ENCODE assay signal across 13 cellular contexts in the genomic region with DNA sequence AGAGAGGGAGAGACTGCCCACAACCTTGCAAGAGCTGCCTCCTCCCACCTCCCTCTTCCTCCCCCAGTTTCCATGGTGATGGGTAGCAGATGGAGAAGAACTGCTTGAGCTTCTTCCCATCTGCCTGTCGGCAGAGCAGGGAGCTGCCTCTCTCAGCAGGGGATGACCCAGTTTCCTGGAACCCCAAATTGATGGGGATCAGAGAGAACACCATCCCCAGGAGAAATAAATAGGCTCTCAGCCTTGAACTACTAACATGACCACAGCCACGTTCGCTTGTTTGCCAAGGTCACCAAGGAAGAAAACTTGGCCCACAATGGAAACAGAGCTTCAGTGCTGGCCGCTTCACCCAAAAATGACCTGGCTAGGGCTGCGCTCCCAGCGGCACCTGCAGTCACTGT.
DNase-seq lines count a peak whose midpoint lies in the region; ATAC-seq and TF ChIP-seq lines count a peak whose summit lies in the region.
"Had no signal": no experiment of that assay in that cellular context is flagged by ENCODE, and none has a peak within 500 bp of the region (broad histone marks: within the 10 kb centered on the region; RNA-seq: fewer than 3 reads in every experiment).

No MANE protein-coding gene starts in this region.

- H4K91ac ChIP-seq in neuronal stem cell (ENCODE audit: low read depth, low read length, poor library complexity), result no peak overlapping the region

- peaks cover 3% of the 10 kb centered on the region for H3K79me1 ChIP-seq in neuronal stem cell (ENCODE audit: low read depth, low read length)

- H3K4me1 Mint-ChIP-seq in GM23338, result peaks cover 13% of the 10 kb centered on the region
- peaks cover 29% of the 10 kb centered on the region for H3K4me1 Mint-ChIP-seq in brain

- no peak overlapping the region for H2BK12ac ChIP-seq in neuronal stem cell (ENCODE audit: low read length)

- H3K27ac ChIP-seq in GM23338 (ENCODE audit: low read depth) (no peak overlapping the region), neuronal stem cell (replicated peaks; ENCODE audit: low read length) (no peak overlapping the region)
- H3K27ac ChIP-seq: ascending aorta had no signal

- peaks cover 71% of the 10 kb centered on the region for H3K36me3 ChIP-seq in GM23338 (ENCODE audit: insufficient read depth)
- H3K36me3 ChIP-seq in neuronal stem cell (replicated peaks in 1 of 2; ENCODE audit: control insufficient read depth in 2 of 2, insufficient read depth in 2 of 2, low read length in 2 of 2), result peaks cover 11 to 93% of the 10 kb centered on the region in 2 donors
- H3K36me3 ChIP-seq: ascending aorta had no signal

- H3K4me1 ChIP-seq in GM23338 (ENCODE audit: insufficient read depth) (peaks cover 6% of the 10 kb centered on the region), neuronal stem cell (ENCODE audit: control insufficient read depth in 2 of 2, insufficient read depth in 1 of 2, low read depth in 1 of 2, low read length in 2 of 2) (peaks cover 4 to 6% of the 10 kb centered on the region in 2 donors)
- H3K4me1 ChIP-seq: ascending aorta had no signal

- no peak overlapping the region for H4K8ac ChIP-seq in neuronal stem cell (ENCODE audit: low read depth, low read length)

- H3K27me3 ChIP-seq in GM23338 (ENCODE audit: insufficient read depth), result no peaks in the 10 kb centered on the region
- no peaks in the 10 kb centered on the region for H3K27me3 ChIP-seq in neuronal stem cell (ENCODE audit: control insufficient read depth in 3 of 3, insufficient read depth in 3 of 3, low read depth in 1 of 3, low read length in 3 of 3)
- H3K27me3 ChIP-seq: ascending aorta had no signal

- H3K23ac ChIP-seq in neuronal stem cell (ENCODE audit: low read depth, low read length, poor library complexity), result no peak overlapping the region

- no peak overlapping the region for H3K9ac ChIP-seq in neuronal stem cell (ENCODE audit: low read depth, low read length, poor library complexity)

- DNase-seq in GM23338 (ENCODE audit: low spot score) (no peak), NCI-H1694 treated with DMSO at 0.1 percent for 48 hours (lab: John Stamatoyannopoulos, UW) (peak; percentile 73), putamen (ENCODE audit: low spot score) (peak; percentile 75), neuronal stem cell (ENCODE audit: low spot score) (no peak), left colon (no peak), COR-L47 (lab: John Stamatoyannopoulos, UW) (no peak)
- DNase-seq: activated T-cell treated with anti-CD3 and anti-CD28 coated beads, Interleukin-2, amount 50 U/mL, for 48 hours; NCI-H345; SHP77 treated with DMSO at 0.1 percent for 48 hours; stimulated activated CD4-positive, alpha-beta T cell treated with anti-CD3 and anti-CD28 coated beads, Interleukin-4, amount 100 ng/mL, for 1 hour had no signal

- H3K27ac Mint-ChIP-seq in GM23338, result peak overlapping the region; percentile 78; the same call in 1 of the 2 replicates
- peak overlapping the region; percentile 0 to 97 (median 74) for H3K27ac Mint-ChIP-seq in brain
- H3K27ac Mint-ChIP-seq: progenitor cell of endocrine pancreas had no signal

- intact Hi-C loops in left colon (cut with DNase I, micrococcal nuclease), result no loop called here

- H3K4me3 ChIP-seq in GM23338 (no peak overlapping the region), neuronal stem cell (ENCODE audit: low read length in 2 of 2) (no peak overlapping the region)
- H3K4me3 ChIP-seq: ascending aorta had no signal

- no peak overlapping the region for H2BK120ac ChIP-seq in neuronal stem cell (ENCODE audit: low read depth, low read length)

- H2AFZ ChIP-seq in GM23338 (no peak overlapping the region), neuronal stem cell (ENCODE audit: low read length) (no peak overlapping the region)

- H3K9me3 Mint-ChIP-seq in GM23338 (no peaks in the 10 kb centered on the region), brain (no peaks in the 10 kb centered on the region)

- H3K36me3 Mint-ChIP-seq in GM23338 (ENCODE audit: low read depth) (peaks cover 90% of the 10 kb centered on the region), brain (peaks cover 63% of the 10 kb centered on the region)

- no peak for ATAC-seq in GM23338
- no peak for ATAC-seq in left colon

- TF ChIP-seq CTCF in GM23338 (conservative IDR thresholded peaks at IDR 0.05; ENCODE audit: low read depth in 2 of 2), result no peak
- TF ChIP-seq CTCF in brain (conservative IDR thresholded peaks at IDR 0.05), result no peak

- H4K20me1 ChIP-seq in GM23338 (replicated peaks; ENCODE audit: insufficient read depth), result peaks cover 13% of the 10 kb centered on the region

- H3K79me2 ChIP-seq in GM23338 (replicated peaks; ENCODE audit: insufficient read depth), result no peaks in the 10 kb centered on the region

- H3K27me3 Mint-ChIP-seq in GM23338 (ENCODE audit: insufficient read depth, low read depth, poor library complexity) (peaks cover 6% of the 10 kb centered on the region), brain (peaks cover 3% of the 10 kb centered on the region)

- no peaks in the 10 kb centered on the region; the same call in 1 of the 2 replicates for H3K9me2 ChIP-seq in GM23338 (ENCODE audit: insufficient read depth)

- H3K4me2 ChIP-seq in GM23338 (no peak overlapping the region), neuronal stem cell (ENCODE audit: insufficient read depth, low read length, poor library complexity, severe bottlenecking) (no peak overlapping the region)

- H3K18ac ChIP-seq in neuronal stem cell (ENCODE audit: low read length), result no peak overlapping the region

- no peak overlapping the region for H3K4ac ChIP-seq in neuronal stem cell (ENCODE audit: low read length)

- WGBS in neuronal stem cell (ENCODE audit: extremely low coverage in 2 of 2, insufficient read length in 2 of 2, insufficient replicate concordance in 1 of 2), 2 donors, result no CpG with 5 or more reads among the region's 6 CpGs

- no peak overlapping the region for H2AK5ac ChIP-seq in neuronal stem cell (ENCODE audit: low read depth, low read length)

- no peaks in the 10 kb centered on the region for H3K9me3 ChIP-seq in neuronal stem cell (replicated peaks in 1 of 2; ENCODE audit: control insufficient read depth in 2 of 2, insufficient read depth in 1 of 2, low read depth in 1 of 2, low read length in 2 of 2)
- H3K9me3 ChIP-seq: ascending aorta had no signal

- H3K4me3 Mint-ChIP-seq in GM23338 (no peak overlapping the region), brain (peak overlapping the region in 1 of 5 experiments; percentile 22)

- H3F3A ChIP-seq in GM23338 (replicated peaks; ENCODE audit: low read depth), result peaks cover 4% of the 10 kb centered on the region; the same call in 1 of the 2 replicates

- no peak overlapping the region for H2BK5ac ChIP-seq in neuronal stem cell (ENCODE audit: low read length)

- H3K14ac ChIP-seq in neuronal stem cell (ENCODE audit: low read length), result no peak overlapping the region

- H2BK15ac ChIP-seq in neuronal stem cell (ENCODE audit: low read length), result no peak overlapping the region

TF ChIP-seq in GM23338, 12 proteins besides CTCF, POLR2A, EP300 and RAD21:
- TF ChIP-seq EZH2 (IDR thresholded peaks at IDR 0.05; ENCODE audit: low read depth, unreplicated experiment), result no peak
- TF ChIP-seq EZH2phosphoT487 (IDR thresholded peaks at IDR 0.05; ENCODE audit: unreplicated experiment), result no peak
- no peak for TF ChIP-seq ZNF331 (CRISPR knock-in tag; IDR thresholded peaks at IDR 0.05; ENCODE audit: low read depth)
- no peak for TF ChIP-seq POLR2AphosphoS5 (IDR thresholded peaks at IDR 0.05; ENCODE audit: low read depth)
- TF ChIP-seq, protein P1, sequence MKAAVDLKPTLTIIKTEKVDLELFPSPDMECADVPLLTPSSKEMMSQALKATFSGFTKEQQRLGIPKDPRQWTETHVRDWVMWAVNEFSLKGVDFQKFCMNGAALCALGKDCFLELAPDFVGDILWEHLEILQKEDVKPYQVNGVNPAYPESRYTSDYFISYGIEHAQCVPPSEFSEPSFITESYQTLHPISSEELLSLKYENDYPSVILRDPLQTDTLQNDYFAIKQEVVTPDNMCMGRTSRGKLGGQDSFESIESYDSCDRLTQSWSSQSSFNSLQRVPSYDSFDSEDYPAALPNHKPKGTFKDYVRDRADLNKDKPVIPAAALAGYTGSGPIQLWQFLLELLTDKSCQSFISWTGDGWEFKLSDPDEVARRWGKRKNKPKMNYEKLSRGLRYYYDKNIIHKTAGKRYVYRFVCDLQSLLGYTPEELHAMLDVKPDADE (IDR thresholded peaks at IDR 0.05), result no peak
- TF ChIP-seq STAT1 (IDR thresholded peaks at IDR 0.05; ENCODE audit: unreplicated experiment), result no peak

Comparison
In these comparisons a context has a peak if more than half of its experiments do, and no peak if none do; other contexts are left out.
1. DNase-seq: peak in NCI-H1694 treated with DMSO at 0.1 percent for 48 hours (single experiment) and putamen (single experiment); none in GM23338 (single experiment), neuronal stem cell (single experiment), left colon (0 of 2) and COR-L47 (single experiment).